22 cellular contexts compared by ENCODE assay signal in genomic region chr17:15180121-15180561, GRCh38.
"Had no signal": no experiment of that assay in that cellular context is flagged by ENCODE, and none has a peak within 500 bp of the region (broad histone marks: within the 10 kb centered on the region; RNA-seq: fewer than 3 reads in every experiment).

No MANE protein-coding gene starts in this region.

- H3K36me3 ChIP-seq: ascending aorta, cardiac muscle cell, heart left ventricle, right lobe of liver, spleen had no signal

- H3K4me3 Mint-ChIP-seq: activated CD4-positive, alpha-beta memory T cell treated with anti-CD3 and anti-CD28 coated beads for 36 hours; activated T-cell treated with anti-CD3 and anti-CD28 coated beads, Interleukin-2, amount 50 U/mL, for 72 hours; natural killer cell; T-helper 17 cell had no signal

- H3K27ac ChIP-seq: ascending aorta, cardiac muscle cell, heart left ventricle, right lobe of liver, spleen had no signal

- H3K4me3 ChIP-seq: ascending aorta, cardiac muscle cell, heart left ventricle, right lobe of liver, spleen had no signal

- H3K27ac Mint-ChIP-seq: activated CD4-positive, alpha-beta memory T cell treated with anti-CD3 and anti-CD28 coated beads for 36 hours; activated T-cell treated with anti-CD3 and anti-CD28 coated beads, Interleukin-2, amount 50 U/mL, for 72 hours; natural killer cell; progenitor cell of endocrine pancreas; T-helper 17 cell had no signal

- H3K36me3 Mint-ChIP-seq: activated CD4-positive, alpha-beta memory T cell treated with anti-CD3 and anti-CD28 coated beads for 36 hours; natural killer cell had no signal

- ATAC-seq: activated T-cell treated with anti-CD3 and anti-CD28 coated beads, Interleukin-2, amount 50 U/mL, for 72 hours; heart left ventricle; natural killer cell; right lobe of liver; T-helper 17 cell had no signal

- H3K4me1 ChIP-seq: ascending aorta, right lobe of liver, spleen had no signal

- DNase-seq: activated CD4-positive, alpha-beta memory T cell treated with anti-CD3 and anti-CD28 coated beads for 36 hours; activated CD4-positive, CD25-positive, alpha-beta regulatory T cell treated with anti-CD3 and anti-CD28 coated beads, Interleukin-2, amount 50 U/mL, for 72 hours; activated CD8-positive, alpha-beta memory T cell treated with anti-CD3 and anti-CD28 coated beads, Interleukin-2, amount 50 U/mL, for 4 hours; activated naive CD4-positive, alpha-beta T cell; activated T-cell treated with anti-CD3 and anti-CD28 coated beads, Interleukin-2, amount 50 U/mL, for 72 hours; foreskin melanocyte; heart left ventricle; mammary epithelial cell; natural killer cell; occipital lobe; right lobe of liver; spleen; stimulated activated CD4-positive, alpha-beta T cell treated with anti-CD3 and anti-CD28 coated beads, Interleukin-1b, Interleukin-23, amount 100 ng/mL, for 48 hours; stimulated activated naive CD4-positive, alpha-beta T cell; substantia nigra; T-helper 17 cell; trophoblast cell had no signal

- FAIRE-seq: colon, endothelial cell of umbilical vein had no signal

- H3K9me3 ChIP-seq: ascending aorta, heart left ventricle, right lobe of liver, spleen had no signal

- H3K27me3 ChIP-seq: ascending aorta, cardiac muscle cell, heart left ventricle had no signal

- H3K4me1 Mint-ChIP-seq: natural killer cell had no signal

- H3K9me3 Mint-ChIP-seq: activated CD4-positive, alpha-beta memory T cell treated with anti-CD3 and anti-CD28 coated beads for 36 hours; activated T-cell treated with anti-CD3 and anti-CD28 coated beads, Interleukin-2, amount 50 U/mL, for 72 hours; natural killer cell had no signal
